8 cellular contexts compared by ENCODE assay signal in the genomic region with DNA sequence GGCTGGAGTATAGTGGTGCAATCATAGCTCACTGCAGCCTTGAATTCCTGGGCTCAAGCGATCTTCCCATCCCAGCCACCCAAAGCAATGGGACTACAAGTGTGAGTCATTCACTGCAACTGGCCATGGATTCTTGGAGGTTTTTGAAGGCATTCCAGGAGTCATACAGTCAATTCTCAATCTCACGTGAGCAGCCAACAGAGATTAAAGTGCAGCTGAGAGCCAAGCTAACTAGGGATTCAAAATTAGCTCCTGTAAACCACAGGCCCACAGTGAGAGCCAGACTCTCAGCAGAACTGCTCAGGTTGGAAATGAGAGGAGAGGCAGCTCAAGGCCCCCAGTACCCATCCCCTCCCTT. TPM values are rescaled to one million over a fixed set of nuclear protein-coding genes. Genes with fewer than 3 reads are reported as not detected.
DNase-seq lines count a peak whose midpoint lies in the region; ATAC-seq and TF ChIP-seq lines count a peak whose summit lies in the region.

No MANE protein-coding gene starts in this region.

- peak overlapping the region; percentile 82 for H3K4me3 Mint-ChIP-seq in activated CD4-positive, alpha-beta T cell treated with anti-CD3 and anti-CD28 coated beads, Interleukin-2, amount 10 ng/mL, durations not matched to agents 24 days and 14 days
- peak overlapping the region; percentile 78 for H3K4me3 Mint-ChIP-seq in activated naive CD8-positive, alpha-beta T cell
- no peak overlapping the region for H3K4me3 Mint-ChIP-seq in progenitor cell of endocrine pancreas (ENCODE audit: low read depth)

- peaks cover 62% of the 10 kb centered on the region for H3K36me3 Mint-ChIP-seq in activated CD4-positive, alpha-beta T cell treated with anti-CD3 and anti-CD28 coated beads, Interleukin-2, amount 10 ng/mL, durations not matched to agents 24 days and 14 days (ENCODE audit: low read depth)
- H3K36me3 Mint-ChIP-seq in activated naive CD8-positive, alpha-beta T cell, result peaks cover 25% of the 10 kb centered on the region
- peaks cover 15% of the 10 kb centered on the region for H3K36me3 Mint-ChIP-seq in progenitor cell of endocrine pancreas (ENCODE audit: insufficient read depth)

- no peak overlapping the region for H3K4me3 ChIP-seq in iPS-15b (ENCODE audit: low read depth, low read length)
- no peak overlapping the region for H3K4me3 ChIP-seq in thoracic aorta

- H3K4me1 ChIP-seq in iPS-15b (ENCODE audit: control insufficient read depth, insufficient read depth, low read length) (peaks cover 3% of the 10 kb centered on the region), thoracic aorta (ENCODE audit: control insufficient read depth in 1 of 2, low read depth in 2 of 2) (peaks cover 11 to 43% of the 10 kb centered on the region in 2 donors)

- no peak for DNase-seq in activated CD4-positive, alpha-beta T cell treated with anti-CD3 and anti-CD28 coated beads, Interleukin-2, amount 10 ng/mL, durations not matched to agents 24 days and 14 days
- no peak for DNase-seq in activated CD4-positive, alpha-beta T cell treated with anti-CD3 and anti-CD28 coated beads, Interleukin-2, amount 50 U/mL, for 4 hours
- peak; percentile 10 for DNase-seq in thoracic aorta (ENCODE audit: low spot score)
- no peak for DNase-seq in progenitor cell of endocrine pancreas (ENCODE audit: low spot score, unreplicated experiment)

- H3K27me3 ChIP-seq in iPS-15b (ENCODE audit: control insufficient read depth, insufficient read depth, low read length), result no peaks in the 10 kb centered on the region
- no peaks in the 10 kb centered on the region for H3K27me3 ChIP-seq in thoracic aorta (replicated peaks; ENCODE audit: insufficient read depth)

- TF ChIP-seq CTCF in thoracic aorta (IDR thresholded peaks at IDR 0.05) (no peak), progenitor cell of endocrine pancreas (IDR thresholded peaks at IDR 0.05; ENCODE audit: unreplicated experiment) (no peak)

- H3K4me1 Mint-ChIP-seq in activated CD4-positive, alpha-beta T cell treated with anti-CD3 and anti-CD28 coated beads, Interleukin-2, amount 10 ng/mL, durations not matched to agents 24 days and 14 days, result peaks cover 69% of the 10 kb centered on the region
- H3K4me1 Mint-ChIP-seq in activated naive CD8-positive, alpha-beta T cell (ENCODE audit: low read depth), result peaks cover 87% of the 10 kb centered on the region
- peaks cover 22% of the 10 kb centered on the region for H3K4me1 Mint-ChIP-seq in progenitor cell of endocrine pancreas (ENCODE audit: low read depth)

- H3K9me3 Mint-ChIP-seq in activated CD4-positive, alpha-beta T cell treated with anti-CD3 and anti-CD28 coated beads, Interleukin-2, amount 10 ng/mL, durations not matched to agents 24 days and 14 days, result no peaks in the 10 kb centered on the region
- peaks cover 4% of the 10 kb centered on the region for H3K9me3 Mint-ChIP-seq in activated naive CD8-positive, alpha-beta T cell (ENCODE audit: low read depth)
- peaks cover 3% of the 10 kb centered on the region for H3K9me3 Mint-ChIP-seq in progenitor cell of endocrine pancreas (ENCODE audit: low read depth)

- H3K27me3 Mint-ChIP-seq in activated CD4-positive, alpha-beta T cell treated with anti-CD3 and anti-CD28 coated beads, Interleukin-2, amount 10 ng/mL, durations not matched to agents 24 days and 14 days, result no peaks in the 10 kb centered on the region
- no peaks in the 10 kb centered on the region for H3K27me3 Mint-ChIP-seq in activated naive CD8-positive, alpha-beta T cell
- H3K27me3 Mint-ChIP-seq in progenitor cell of endocrine pancreas, result no peaks in the 10 kb centered on the region

- H3K9me3 ChIP-seq in iPS-15b (ENCODE audit: control insufficient read depth, insufficient read depth, low read length), result no peaks in the 10 kb centered on the region
- H3K9me3 ChIP-seq in thoracic aorta, result no peaks in the 10 kb centered on the region

- peak; percentile 59 for ATAC-seq in thoracic aorta (ENCODE audit: insufficient number of reproducible peaks, low FRiP score, low read depth)
- ATAC-seq in GM18502 (IDR thresholded peaks at IDR 0.05; ENCODE audit: poor library complexity, unreplicated experiment), result no peak
- no peak for ATAC-seq in GM18498 (IDR thresholded peaks at IDR 0.05; ENCODE audit: unreplicated experiment)

- peak overlapping the region; percentile 9 for H3K9ac ChIP-seq in iPS-15b (ENCODE audit: low read depth, low read length)

- H3K36me3 ChIP-seq in iPS-15b (ENCODE audit: control insufficient read depth, insufficient read depth, low read length) (no peaks in the 10 kb centered on the region), thoracic aorta (peaks cover 6% of the 10 kb centered on the region)

- no peak overlapping the region for H3K27ac ChIP-seq in thoracic aorta

- H3K27ac Mint-ChIP-seq in activated CD4-positive, alpha-beta T cell treated with anti-CD3 and anti-CD28 coated beads, Interleukin-2, amount 10 ng/mL, durations not matched to agents 24 days and 14 days, result peak overlapping the region; percentile 99
- peak overlapping the region; percentile 95 for H3K27ac Mint-ChIP-seq in activated naive CD8-positive, alpha-beta T cell
- no peak overlapping the region for H3K27ac Mint-ChIP-seq in progenitor cell of endocrine pancreas

- intact Hi-C loops in activated CD4-positive, alpha-beta T cell treated with anti-CD3 and anti-CD28 coated beads, Interleukin-2, amount 10 ng/mL, durations not matched to agents 24 days and 14 days (cut with micrococcal nuclease), result no loop called here

RNA-seq across cellular contexts. Expression of a gene that starts 30.2 kb away (rescaled TPM):
- 230 and 245 TPM in 2 replicates for total RNA-seq in activated CD4-positive, alpha-beta T cell treated with anti-CD3 and anti-CD28 coated beads, Interleukin-2, amount 10 ng/mL, durations not matched to agents 24 days and 14 days
- total RNA-seq in thoracic aorta (10 to 100 TPM; 89.5 to 94.4 TPM), progenitor cell of endocrine pancreas (82.9 and 87.5 TPM in 2 replicates)
